ENCODE assay signal across 1 cellular context in genomic region chr10:1227505-1228402, GRCh38.
TF ChIP-seq lines count a peak whose summit lies in the region.

No MANE protein-coding gene starts in this region.

TF ChIP-seq in SK-N-SH, 30 proteins besides CTCF, POLR2A, EP300 and RAD21 (continued from another document):
- TF ChIP-seq REST (IDR thresholded peaks at IDR 0.05; ENCODE audit: low read depth, low read length) (no peak), GATA2 (CRISPR knock-in tag; IDR thresholded peaks at IDR 0.05) (no peak), GABPA (IDR thresholded peaks at IDR 0.05; ENCODE audit: low read depth) (no peak)
